ENCODE assay signal across 8 cellular contexts in the genomic region with DNA sequence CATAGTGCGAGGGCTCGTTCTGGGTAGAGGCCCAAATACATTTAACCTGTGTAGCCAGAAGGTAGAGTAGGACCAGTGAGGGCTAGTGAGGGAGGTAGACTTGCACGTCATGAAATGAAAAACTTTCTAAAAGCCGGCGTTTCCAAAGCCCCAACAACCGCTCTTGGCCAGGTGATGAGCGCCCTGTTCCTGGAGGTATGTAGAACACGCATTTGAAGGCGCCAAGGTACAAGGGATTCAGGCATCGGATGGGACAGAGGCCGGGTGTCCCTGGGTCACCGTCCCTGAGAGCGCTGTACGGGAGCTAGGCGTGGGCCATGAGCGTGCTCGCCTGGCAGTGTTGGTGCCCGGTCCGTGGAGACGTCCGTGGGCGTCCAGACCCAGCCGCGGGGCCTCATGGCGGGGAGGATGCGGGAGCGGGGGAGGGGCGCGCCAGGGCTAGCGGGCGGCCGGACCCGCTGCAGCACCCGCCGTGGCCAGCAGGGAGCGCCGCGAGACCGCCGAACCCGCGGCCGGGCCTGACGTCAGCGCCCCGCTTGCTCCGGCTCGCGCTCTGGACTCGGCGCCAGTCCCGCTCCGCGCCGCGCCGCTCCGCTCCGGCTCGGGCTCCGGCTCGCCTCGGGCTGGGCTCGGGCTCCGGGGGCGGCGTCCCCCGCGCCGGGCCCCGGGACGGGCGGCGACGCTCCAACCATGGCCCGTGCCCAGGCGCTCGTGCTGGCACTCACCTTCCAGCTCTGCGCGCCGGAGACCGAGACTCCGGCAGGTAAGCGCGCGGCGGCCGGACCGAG. TPM values are rescaled to one million over a fixed set of nuclear protein-coding genes. Genes with fewer than 3 reads are reported as not detected.
DNase-seq lines count a peak whose midpoint lies in the region; ATAC-seq and TF ChIP-seq lines count a peak whose summit lies in the region.

TSS of gene PTPRU (plus strand) at position 568 of the 788 bp plus-strand sequence. CDS start at position 691, 123 bp downstream.

- 0 out of 2 replicates have a peak, but pooled peaks cover 2% of the 10 kb centered on the region for H3F3A ChIP-seq in MM.1S (ENCODE audit: insufficient read depth, low read length)

- H3K4me3 ChIP-seq in MM.1S (ENCODE audit: low read length) (peak within 1 kb of the TSS; percentile 52), ascending aorta (peak within 1 kb of the TSS; percentile 80 to 98), hepatocyte (peak within 1 kb of the TSS; percentile 36), retinal pigment epithelial cell (ENCODE audit: low read length) (peak within 1 kb of the TSS; percentile 65), aorta (ENCODE audit: low read length in 2 of 2) (peak within 1 kb of the TSS; percentile 78 to 88)

- no peak within 1 kb of the TSS for H3K9ac ChIP-seq in MM.1S (ENCODE audit: low read length)

- intact Hi-C loops in ascending aorta (cut with DNase I) (loop anchor here (1.0 to 5.0 kb wide), 7 partner anchors 217 to 1472 kb away; no protein-coding TSS in a partner anchor), aorta (cut with DNase I) (loop anchor here (2.0 to 10.0 kb wide), 11 partner anchors 219 to 1481 kb away; no protein-coding TSS in a partner anchor)

- H3K27ac ChIP-seq in MM.1S (ENCODE audit: low read length) (no peak within 1 kb of the TSS), ascending aorta (peak within 1 kb of the TSS; percentile 60 to 79), hepatocyte (peak within 1 kb of the TSS; percentile 85), aorta (ENCODE audit: low read depth in 1 of 2, low read length in 2 of 2) (peak within 1 kb of the TSS in 1 of 2 donors; percentile 15)

- DNase-seq in D341Med (ENCODE audit: low spot score) (peak; percentile 94), MM.1S (peak; percentile 73), T-helper 22 cell (ENCODE audit: low read depth) (peak; percentile 40), ascending aorta (ENCODE audit: low spot score in 2 of 2) (peak in 1 of 2 donors; percentile 83), hepatocyte (ENCODE audit: low spot score) (peak; percentile 95), retinal pigment epithelial cell (ENCODE audit: low read depth) (no peak), aorta (peak; percentile 83 to 95)

- H4K20me1 ChIP-seq in MM.1S (ENCODE audit: insufficient read depth, low read length) (no peaks in the 10 kb centered on the region), hepatocyte (ENCODE audit: insufficient read depth, poor library complexity, severe bottlenecking) (no peaks in the 10 kb centered on the region)

- peak; percentile 47 for TF ChIP-seq CTCF in MM.1S (IDR thresholded peaks at IDR 0.05; ENCODE audit: low read length)
- peak; percentile 37 to 99 (median 60) for TF ChIP-seq CTCF in ascending aorta (IDR thresholded peaks at IDR 0.05)
- peak; percentile 62 for TF ChIP-seq CTCF in hepatocyte (IDR thresholded peaks at IDR 0.05; ENCODE audit: poor library complexity)
- peak; percentile 51 for TF ChIP-seq CTCF in retinal pigment epithelial cell (conservative IDR thresholded peaks at IDR 0.05; ENCODE audit: low read depth, low read length)

- H3K27me3 ChIP-seq in MM.1S (replicated peaks; ENCODE audit: insufficient read depth, low read length) = peaks cover 85% of the 10 kb centered on the region
- H3K27me3 ChIP-seq in ascending aorta = no peaks in the 10 kb centered on the region
- H3K27me3 ChIP-seq in hepatocyte = no peaks in the 10 kb centered on the region
- H3K27me3 ChIP-seq in aorta (ENCODE audit: control insufficient read depth in 1 of 2, insufficient read depth in 2 of 2, low read length in 1 of 2) = no peaks in the 10 kb centered on the region

- H3K9me3 ChIP-seq in MM.1S (replicated peaks; ENCODE audit: insufficient read depth, low read length) = no peaks in the 10 kb centered on the region
- no peaks in the 10 kb centered on the region for H3K9me3 ChIP-seq in ascending aorta
- H3K9me3 ChIP-seq in hepatocyte (ENCODE audit: low read depth) = no peaks in the 10 kb centered on the region
- no peaks in the 10 kb centered on the region for H3K9me3 ChIP-seq in aorta (ENCODE audit: control insufficient read depth, low read length)

- H2AFZ ChIP-seq in MM.1S (ENCODE audit: low read length) = peak within 1 kb of the TSS; percentile 67
- peak within 1 kb of the TSS; percentile 78 for H2AFZ ChIP-seq in hepatocyte

- 10% methylated on average over 60 of the region's 89 CpGs for WGBS in hepatocyte (ENCODE audit: low lambda C conversion rate, missing lambda C conversion rate)
- WGBS in aorta, 2 donors = 3 to 6% methylated on average over 53 to 89 of the region's 89 CpGs

- no peaks in the 10 kb centered on the region for H3K9me2 ChIP-seq in MM.1S (replicated peaks; ENCODE audit: insufficient read depth, low read length)
- no peaks in the 10 kb centered on the region for H3K9me2 ChIP-seq in hepatocyte (replicated peaks; ENCODE audit: insufficient read depth)

- H3K4me2 ChIP-seq in MM.1S (ENCODE audit: low read depth, low read length) (peak within 1 kb of the TSS; percentile 94), hepatocyte (peak within 1 kb of the TSS; percentile 83)

- H3K79me2 ChIP-seq in MM.1S (ENCODE audit: low read length) = no peaks in the 10 kb centered on the region
- peaks cover 20% of the 10 kb centered on the region for H3K79me2 ChIP-seq in hepatocyte

- ATAC-seq in GM21737 (IDR thresholded peaks at IDR 0.05; ENCODE audit: unreplicated experiment) (peak; percentile 71), aorta (ENCODE audit: low FRiP score) (peak; percentile 92)

- H3K36me3 ChIP-seq in MM.1S (replicated peaks; ENCODE audit: insufficient read depth, low read length) (no peaks in the 10 kb centered on the region), ascending aorta (no peaks in the 10 kb centered on the region), hepatocyte (replicated peaks; ENCODE audit: insufficient read depth, low read depth) (no peaks in the 10 kb centered on the region), aorta (ENCODE audit: control insufficient read depth in 1 of 2, insufficient read depth in 2 of 2, low read length in 1 of 2) (no peaks in the 10 kb centered on the region)

- H3K4me1 ChIP-seq in MM.1S (ENCODE audit: low read length) = peaks cover 11% of the 10 kb centered on the region
- H3K4me1 ChIP-seq in ascending aorta = peaks cover 6 to 17% of the 10 kb centered on the region in 2 donors
- peaks cover 18% of the 10 kb centered on the region for H3K4me1 ChIP-seq in hepatocyte (ENCODE audit: insufficient read depth)
- no peaks in the 10 kb centered on the region for H3K4me1 ChIP-seq in aorta (ENCODE audit: control insufficient read depth in 1 of 2, insufficient read depth in 2 of 2, low read length in 2 of 2)

RNA-seq across cellular contexts. Expression of gene PTPRU, which starts in this region (rescaled TPM):
- total RNA-seq in ascending aorta = 32.7 TPM
- total RNA-seq in hepatocyte = 29.6 and 34.3 TPM in 2 replicates
- polyA plus RNA-seq in hepatocyte = 29.9 and 38.7 TPM in 2 replicates
- total RNA-seq in aorta = 10 to 100 TPM; 16.0 to 35.3 TPM
- 10 to 100 TPM in 1 of 2 donors, 1 to 10 TPM in 1; 8.1 to 10.4 TPM for polyA plus RNA-seq in aorta

Comparison
In these comparisons a context has a peak if more than half of its experiments do, and no peak if none do; other contexts are left out.
1. H3K4me3 ChIP-seq: peak in every context shown above with its lines; median percentile 89 in ascending aorta; 83 in aorta; 65 in retinal pigment epithelial cell; 52 in MM.1S; 36 in hepatocyte.